28 cellular contexts compared by ENCODE assay signal in the genomic region with DNA sequence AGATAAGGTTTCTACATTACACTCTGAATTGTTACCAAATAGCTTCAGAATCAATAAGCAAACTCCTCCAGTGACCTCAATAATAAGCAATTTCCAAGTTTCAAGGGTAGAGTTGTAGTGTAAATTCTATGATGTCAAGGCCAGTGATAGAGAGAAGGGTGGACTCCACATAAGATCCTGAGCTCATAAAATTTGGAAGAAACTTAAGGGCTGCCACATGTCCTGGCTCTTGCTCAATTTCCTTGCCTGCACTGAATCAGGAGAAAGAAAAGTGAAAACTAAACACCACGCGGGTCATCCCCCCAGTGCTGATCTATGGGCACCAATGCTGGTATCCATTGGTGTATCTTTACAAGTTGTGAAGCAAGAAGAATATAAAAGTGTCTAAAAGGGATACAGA.
"Had no signal": no experiment of that assay in that cellular context is flagged by ENCODE, and none has a peak within 500 bp of the region (broad histone marks: within the 10 kb centered on the region; RNA-seq: fewer than 3 reads in every experiment).

No MANE protein-coding gene starts in this region.

- H3K4me3 ChIP-seq: adrenal gland, ascending aorta, esophagus muscularis mucosa, gastrocnemius medialis, tibial artery had no signal

- DNase-seq: activated B cell treated with CpG ODN at 0.5 μM for 24 hours; activated CD4-positive, alpha-beta T cell treated with anti-CD3 and anti-CD28 coated beads for 36 hours; activated CD4-positive, alpha-beta T cell treated with anti-CD3 and anti-CD28 coated beads, Interleukin-2, amount 50 U/mL, for 4 hours; activated CD8-positive, alpha-beta memory T cell treated with anti-CD3 and anti-CD28 coated beads for 24 hours; activated CD8-positive, alpha-beta memory T cell treated with anti-CD3 and anti-CD28 coated beads, Interleukin-2, amount 50 U/mL, for 48 hours; activated naive CD4-positive, alpha-beta T cell; activated T-cell treated with anti-CD3 and anti-CD28 coated beads, Interleukin-2, amount 50 U/mL, for 4 hours; adrenal gland; brain microvascular endothelial cell; caudate nucleus; effector memory CD4-positive, alpha-beta T cell; gastrocnemius medialis; left ventricle myocardium superior; mammary epithelial cell; midbrain; nephron progenitor cell; small intestine; stimulated activated CD4-positive, alpha-beta T cell treated with anti-CD3 and anti-CD28 coated beads, Interleukin-2, amount 100 ng/mL, for 24 hours; stimulated activated naive CD8-positive, alpha-beta T cell treated with anti-CD3 and anti-CD28 coated beads, Interleukin-15, amount 100 ng/mL, for 72 hours; T1000; tibial artery had no signal

- H3K4me1 Mint-ChIP-seq: activated B cell treated with CpG ODN at 0.5 μM for 24 hours; activated CD4-positive, alpha-beta T cell treated with anti-CD3 and anti-CD28 coated beads for 36 hours; nephron progenitor cell; stimulated activated effector memory CD8-positive, alpha-beta T cell treated with anti-CD3 and anti-CD28 coated beads, Interleukin-12 subunit alpha, Interleukin-12 subunit beta, amount 100 ng/mL, for 72 hours; stimulated activated naive CD8-positive, alpha-beta T cell treated with anti-CD3 and anti-CD28 coated beads, Interleukin-15, amount 100 ng/mL, for 72 hours had no signal

- H3K27ac ChIP-seq: adrenal gland, ascending aorta, brain microvascular endothelial cell, esophagus muscularis mucosa, gastrocnemius medialis, tibial artery had no signal

- H3K9me3 Mint-ChIP-seq: activated B cell treated with CpG ODN at 0.5 μM for 24 hours; activated T-helper 2 cell treated with anti-CD3 and anti-CD28 coated beads, Interferon-gamma antibody, Interleukin-2, Interleukin-4, amounts not matched to agents 10 μg/mL and 5 μg/mL and 100 μg/mL, durations not matched to agents 14 hours and 24 hours and 36 hours; nephron progenitor cell; stimulated activated naive CD8-positive, alpha-beta T cell treated with anti-CD3 and anti-CD28 coated beads, Interleukin-15, amount 100 ng/mL, for 72 hours had no signal

- H3K36me3 ChIP-seq: adrenal gland, ascending aorta, brain microvascular endothelial cell, esophagus muscularis mucosa, gastrocnemius medialis, tibial artery had no signal

- H3K27ac Mint-ChIP-seq: activated B cell treated with CpG ODN at 0.5 μM for 24 hours; activated CD4-positive, alpha-beta T cell treated with anti-CD3 and anti-CD28 coated beads for 36 hours; activated naive CD8-positive, alpha-beta T cell; activated T-helper 2 cell treated with anti-CD3 and anti-CD28 coated beads, Interferon-gamma antibody, Interleukin-2, Interleukin-4, amounts not matched to agents 10 μg/mL and 5 μg/mL and 100 μg/mL, durations not matched to agents 14 hours and 24 hours and 36 hours; nephron progenitor cell; stimulated activated effector memory CD8-positive, alpha-beta T cell treated with anti-CD3 and anti-CD28 coated beads, Interleukin-12 subunit alpha, Interleukin-12 subunit beta, amount 100 ng/mL, for 72 hours; stimulated activated naive CD8-positive, alpha-beta T cell treated with anti-CD3 and anti-CD28 coated beads, Interleukin-15, amount 100 ng/mL, for 72 hours; T-helper 1 cell treated with Interleukin-12 subunit alpha and Interleukin-12 subunit beta and Interleukin-4 antibody, amounts not matched to agents 30 μg/mL and 1 μg/mL, for 36 hours had no signal

- H3K4me1 ChIP-seq: adrenal gland, ascending aorta, esophagus muscularis mucosa, gastrocnemius medialis, tibial artery had no signal

- H3K36me3 Mint-ChIP-seq: activated naive CD8-positive, alpha-beta T cell; stimulated activated effector memory CD8-positive, alpha-beta T cell treated with anti-CD3 and anti-CD28 coated beads, Interleukin-12 subunit alpha, Interleukin-12 subunit beta, amount 100 ng/mL, for 72 hours had no signal

- H3K27me3 Mint-ChIP-seq: activated B cell treated with CpG ODN at 0.5 μM for 24 hours; activated CD4-positive, alpha-beta T cell treated with anti-CD3 and anti-CD28 coated beads for 36 hours; activated naive CD8-positive, alpha-beta T cell; stimulated activated naive CD8-positive, alpha-beta T cell treated with anti-CD3 and anti-CD28 coated beads, Interleukin-15, amount 100 ng/mL, for 72 hours had no signal

- H3K27me3 ChIP-seq: adrenal gland, ascending aorta, brain microvascular endothelial cell, esophagus muscularis mucosa, gastrocnemius medialis, tibial artery had no signal

- ATAC-seq: activated CD4-positive, alpha-beta T cell treated with anti-CD3 and anti-CD28 coated beads for 36 hours; activated T-cell treated with anti-CD3 and anti-CD28 coated beads, Interleukin-2, amount 50 U/mL, for 4 hours; gastrocnemius medialis; left ventricle myocardium superior; sciatic nerve; stimulated activated effector memory CD8-positive, alpha-beta T cell treated with anti-CD3 and anti-CD28 coated beads, Interleukin-12 subunit alpha, Interleukin-12 subunit beta, amount 100 ng/mL, for 72 hours; stimulated activated naive CD8-positive, alpha-beta T cell treated with anti-CD3 and anti-CD28 coated beads, Interleukin-15, amount 100 ng/mL, for 72 hours had no signal

- H3K4me3 Mint-ChIP-seq: activated B cell treated with CpG ODN at 0.5 μM for 24 hours; activated CD4-positive, alpha-beta T cell treated with anti-CD3 and anti-CD28 coated beads for 36 hours; activated naive CD8-positive, alpha-beta T cell; activated T-cell treated with anti-CD3 and anti-CD28 coated beads, Interleukin-2, amount 50 U/mL, for 4 hours; nephron progenitor cell; stimulated activated effector memory CD8-positive, alpha-beta T cell treated with anti-CD3 and anti-CD28 coated beads, Interleukin-12 subunit alpha, Interleukin-12 subunit beta, amount 100 ng/mL, for 72 hours; stimulated activated naive CD8-positive, alpha-beta T cell treated with anti-CD3 and anti-CD28 coated beads, Interleukin-15, amount 100 ng/mL, for 72 hours; T-helper 1 cell treated with Interleukin-12 subunit alpha and Interleukin-12 subunit beta and Interleukin-4 antibody, amounts not matched to agents 30 μg/mL and 1 μg/mL, for 36 hours had no signal

- H3K9me3 ChIP-seq: adrenal gland, ascending aorta, esophagus muscularis mucosa, gastrocnemius medialis, tibial artery had no signal
